ENCODE assay signal across 19 cellular contexts in genomic region chr15:88956906-88957305, GRCh38. TPM values are rescaled to one million over a fixed set of nuclear protein-coding genes. Genes with fewer than 3 reads are reported as not detected.
DNase-seq lines count a peak whose midpoint lies in the region; ATAC-seq, FAIRE-seq and TF ChIP-seq lines count a peak whose summit lies in the region.
"Had no signal": no experiment of that assay in that cellular context is flagged by ENCODE, and none has a peak within 500 bp of the region (broad histone marks: within the 10 kb centered on the region; RNA-seq: fewer than 3 reads in every experiment).

No MANE protein-coding gene starts in this region.

- no peak overlapping the region for H3K9ac ChIP-seq in adipocyte (ENCODE audit: low read length)

- ATAC-seq in GM18861 (IDR thresholded peaks at IDR 0.05; ENCODE audit: unreplicated experiment) (no peak), GM21515 (IDR thresholded peaks at IDR 0.05; ENCODE audit: unreplicated experiment) (no peak)
- ATAC-seq: HCT116 had no signal

- peaks cover 9% of the 10 kb centered on the region for H3K4me1 ChIP-seq in adipocyte (ENCODE audit: control insufficient read depth, insufficient read depth, low read length)

- no peaks in the 10 kb centered on the region for H3K27me3 ChIP-seq in adipocyte (replicated peaks; ENCODE audit: control insufficient read depth, insufficient read depth, low read length)

- no peaks in the 10 kb centered on the region for H3K9me3 ChIP-seq in adipocyte (ENCODE audit: control insufficient read depth, low read length)

- no peak for FAIRE-seq in GM12891 (lab: Jason Lieb, UNC)
- FAIRE-seq: G401.6, GM18507, H54, K562 had no signal

- H3K4me3 ChIP-seq in adipocyte (ENCODE audit: low read length), result no peak overlapping the region
- H3K4me3 ChIP-seq: K562 had no signal

- H3K36me3 ChIP-seq in adipocyte (ENCODE audit: control insufficient read depth, insufficient read depth, low read length, severe bottlenecking), result no peaks in the 10 kb centered on the region

- DNase-seq in DMS 273 (lab: John Stamatoyannopoulos, UW; ENCODE audit: unreplicated experiment), result peak; percentile 20
- no peak for DNase-seq in DMS 273 treated with DMSO at 0.1 percent for 48 hours (lab: John Stamatoyannopoulos, UW)
- DNase-seq in adipocyte (ENCODE audit: low read depth), result peak; percentile 18
- peak; percentile 78 for DNase-seq in myocyte (ENCODE audit: low read depth)
- DNase-seq in NCI-H1694 treated with DMSO at 0.1 percent for 48 hours (lab: John Stamatoyannopoulos, UW), result no peak
- no peak for DNase-seq in GM12891 (ENCODE audit: insufficient read length, low spot score)
- DNase-seq: C1 segment of cervical spinal cord; Calu3; CD4-positive, alpha-beta T cell; DMS153; DMS79 treated with DMSO at 0.1 percent for 48 hours; EL had no signal

- no peak for TF ChIP-seq POLR2A in GM12891 (IDR thresholded peaks at IDR 0.05; ENCODE audit: low read depth, low read length)

TF ChIP-seq in GM12891, 5 proteins besides CTCF, POLR2A, EP300 and RAD21:
- TF ChIP-seq POU2F2 (IDR thresholded peaks at IDR 0.05; ENCODE audit: low read depth, low read length) (no peak), SPI1 (IDR thresholded peaks at IDR 0.05; ENCODE audit: low read depth, low read length) (no peak), POLR2AphosphoS5 (IDR thresholded peaks at IDR 0.05; ENCODE audit: low read depth, low read length) (no peak), TAF1 (IDR thresholded peaks at IDR 0.05; ENCODE audit: low read depth, low read length) (no peak), PAX5 (IDR thresholded peaks at IDR 0.05; ENCODE audit: insufficient read depth, low read length, severe bottlenecking) (no peak)

RNA-seq across cellular contexts. Expression of gene MFGE8, which starts 43.7 kb away (rescaled TPM):
- 149 and 193 TPM in 2 replicates for total RNA-seq in myocyte
- polyA plus RNA-seq in myocyte (2012), result 797 TPM
- polyA plus RNA-seq in GM12891 (2012; ENCODE audit: low read depth, missing spikeins), result 0.69 TPM

Comparison
In these comparisons a context has a peak if more than half of its experiments do, and no peak if none do; other contexts are left out.
1. DNase-seq: peak in DMS 273 (single experiment), adipocyte (single experiment) and myocyte (single experiment); none in DMS 273 treated with DMSO at 0.1 percent for 48 hours (single experiment), NCI-H1694 treated with DMSO at 0.1 percent for 48 hours (single experiment) and GM12891 (single experiment).